ENCODE assay signal across 8 cellular contexts in genomic region chr16:74641969-74642368, GRCh38.
"Had no signal": no experiment of that assay in that cellular context is flagged by ENCODE, and none has a peak within 500 bp of the region (broad histone marks: within the 10 kb centered on the region; RNA-seq: fewer than 3 reads in every experiment).

No MANE protein-coding gene starts in this region.

- DNase-seq: H9, HCEC 1CT, KG1 had no signal

- H2AFZ ChIP-seq: GM23338 had no signal

- H3K4me3 ChIP-seq: GM23338 had no signal

- H3K36me3 Mint-ChIP-seq: IgD-negative memory B cell had no signal

- H3K4me3 Mint-ChIP-seq: GM23338, H9, IgD-negative memory B cell had no signal

- ATAC-seq: GM23338 had no signal

- H3K27ac Mint-ChIP-seq: GM23338, H9, IgD-negative memory B cell had no signal

- H3K27me3 Mint-ChIP-seq: IgD-negative memory B cell had no signal

- H3K4me1 Mint-ChIP-seq: GM23338, H9, IgD-negative memory B cell had no signal

- H3K4me2 ChIP-seq: GM23338 had no signal

- FAIRE-seq: H1, H54, HTR-8/SVneo had no signal
